Comparison of ENCODE assay signal across 12 cellular contexts in the genomic region with DNA sequence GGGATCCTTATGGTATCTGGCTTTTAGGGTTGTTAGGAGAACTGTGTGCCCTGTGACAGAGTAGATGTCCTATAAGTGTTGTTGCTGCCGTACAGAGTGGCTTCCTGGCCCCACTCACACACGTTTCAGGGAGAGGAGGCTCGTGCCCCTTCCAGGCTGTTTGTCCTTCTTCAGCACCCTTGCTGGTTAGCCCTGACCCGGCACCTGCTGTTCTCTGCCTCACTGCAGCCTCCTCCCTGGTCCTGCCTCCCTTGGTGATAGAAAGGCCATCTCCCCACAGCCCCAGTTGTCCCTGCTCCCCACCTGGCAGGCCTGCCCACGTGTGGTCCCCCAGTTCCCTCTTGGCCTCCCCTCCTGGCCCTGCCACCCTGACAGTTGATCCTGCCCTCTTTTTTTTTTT. TPM values are rescaled to one million over a fixed set of nuclear protein-coding genes. Genes with fewer than 3 reads are reported as not detected.
DNase-seq lines count a peak whose midpoint lies in the region; ATAC-seq and TF ChIP-seq lines count a peak whose summit lies in the region.
"Had no signal": no experiment of that assay in that cellular context is flagged by ENCODE, and none has a peak within 500 bp of the region (broad histone marks: within the 10 kb centered on the region; RNA-seq: fewer than 3 reads in every experiment).

No MANE protein-coding gene starts in this region.

- H3T11ph ChIP-seq in H9 (ENCODE audit: low read length), result no peak overlapping the region

- H3K4me1 ChIP-seq in H9 (ENCODE audit: insufficient read depth, low read length), result peaks cover 7% of the 10 kb centered on the region; the same call in 1 of the 2 replicates

- no peaks in the 10 kb centered on the region for H3K9me2 ChIP-seq in neural cell (ENCODE audit: insufficient read depth, low read length)

- no peak for DNase-seq in CD4-positive, alpha-beta T cell
- DNase-seq in H9 (no peak), OCI-M1 (lab: John Stamatoyannopoulos, UW) (no peak)
- no peak for DNase-seq in central memory CD8-positive, alpha-beta T cell (ENCODE audit: low spot score in 2 of 2)
- no peak for DNase-seq in activated naive CD4-positive, alpha-beta T cell treated with anti-CD3 and anti-CD28 coated beads, Interleukin-2, amount 10 ng/mL, durations not matched to agents 7 days and 5 days
- no peak for DNase-seq in stimulated activated effector memory CD8-positive, alpha-beta T cell treated with anti-CD3 and anti-CD28 coated beads, Interleukin-12 subunit alpha, Interleukin-12 subunit beta, amount 100 ng/mL, for 72 hours (ENCODE audit: low spot score in 2 of 2)
- DNase-seq in activated T-cell treated with anti-CD3 and anti-CD28 coated beads, Interleukin-2, amount 50 U/mL, for 72 hours, result no peak
- DNase-seq: GF-D8; NCI-H2029 treated with DMSO at 0.1 percent for 48 hours; stimulated activated CD4-positive, alpha-beta T cell treated with anti-CD3 and anti-CD28 coated beads, Interleukin-2, amount 100 ng/mL, for 48 hours had no signal

- H3K4ac ChIP-seq in H9 (ENCODE audit: low read depth, low read length), result no peak overlapping the region

- no peak for ATAC-seq in CD4-positive, alpha-beta T cell (ENCODE audit: poor library complexity)
- no peak for ATAC-seq in central memory CD8-positive, alpha-beta T cell (replicated peaks; ENCODE audit: extremely low read depth, poor library complexity, severe bottlenecking)
- no peak for ATAC-seq in stimulated activated effector memory CD8-positive, alpha-beta T cell treated with anti-CD3 and anti-CD28 coated beads, Interleukin-12 subunit alpha, Interleukin-12 subunit beta, amount 100 ng/mL, for 72 hours
- ATAC-seq in activated T-cell treated with anti-CD3 and anti-CD28 coated beads, Interleukin-2, amount 50 U/mL, for 72 hours (replicated peaks in 1 of 2), result no peak
- ATAC-seq: activated CD4-positive, CD25-positive, alpha-beta regulatory T cell treated with anti-CD3 and anti-CD28 coated beads, Interleukin-2, amount 50 U/mL, for 24 hours had no signal

- H2BK12ac ChIP-seq in H9 (ENCODE audit: insufficient read length, low read depth, low read length), result no peak overlapping the region

- no peaks in the 10 kb centered on the region for H4K20me1 ChIP-seq in H9 (ENCODE audit: control insufficient read depth, insufficient read depth, insufficient read length)
- H4K20me1 ChIP-seq in neural cell (ENCODE audit: insufficient read depth), result peaks cover 26% of the 10 kb centered on the region

- no peaks in the 10 kb centered on the region for H3K9me3 ChIP-seq in CD4-positive, alpha-beta T cell (ENCODE audit: control insufficient read depth, low read length)
- H3K9me3 ChIP-seq in H9 (ENCODE audit: control insufficient read depth, low read depth, low read length) (no peaks in the 10 kb centered on the region), neural cell (ENCODE audit: low read length) (no peaks in the 10 kb centered on the region)

- peaks cover 4% of the 10 kb centered on the region for H3K27me3 Mint-ChIP-seq in CD4-positive, alpha-beta T cell
- peaks cover 36% of the 10 kb centered on the region for H3K27me3 Mint-ChIP-seq in H9 (ENCODE audit: low read depth)
- no peaks in the 10 kb centered on the region for H3K27me3 Mint-ChIP-seq in central memory CD8-positive, alpha-beta T cell
- H3K27me3 Mint-ChIP-seq in activated naive CD4-positive, alpha-beta T cell treated with anti-CD3 and anti-CD28 coated beads, Interleukin-2, amount 10 ng/mL, durations not matched to agents 7 days and 5 days, result peaks cover 89% of the 10 kb centered on the region
- H3K27me3 Mint-ChIP-seq in activated T-cell treated with anti-CD3 and anti-CD28 coated beads, Interleukin-2, amount 50 U/mL, for 72 hours (ENCODE audit: low read depth), result peaks cover 31% of the 10 kb centered on the region

- no peak overlapping the region for H4K91ac ChIP-seq in H9 (ENCODE audit: insufficient read length, low read depth, low read length)

- CTCF ChIA-PET in CD4-positive, alpha-beta T cell (lab: Charles Lee), result interaction anchor here (1.7 kb wide), 1 partner anchor 85 kb away, joined by 5 read pairs; no protein-coding TSS in a partner anchor
- CTCF ChIA-PET in activated naive CD4-positive, alpha-beta T cell treated with anti-CD3 and anti-CD28 coated beads, Interleukin-2, amount 10 ng/mL, durations not matched to agents 7 days and 5 days (lab: Charles Lee), result interaction anchor here (1.9 kb wide), 1 partner anchor 110 kb away, joined by 7 read pairs; no protein-coding TSS in a partner anchor

- H2BK20ac ChIP-seq in H9 (ENCODE audit: low read depth, low read length, poor library complexity, severe bottlenecking), result no peak overlapping the region

- no peak for TF ChIP-seq CTCF in CD4-positive, alpha-beta T cell (IDR thresholded peaks at IDR 0.05)
- TF ChIP-seq CTCF in H9 (conservative IDR thresholded peaks at IDR 0.05), result no peak
- TF ChIP-seq CTCF in neural cell (IDR thresholded peaks at IDR 0.05; ENCODE audit: poor library complexity, severe bottlenecking), result no peak

- peak overlapping the region; percentile 98 for H3K4me3 ChIP-seq in neural cell (ENCODE audit: low read length)

- no CpG with 5 or more reads among the region's 5 CpGs for WGBS in H9 (ENCODE audit: extremely low coverage, insufficient read length, low lambda C conversion rate)

- H3K4me1 Mint-ChIP-seq in CD4-positive, alpha-beta T cell (ENCODE audit: low read depth), result peaks cover 25% of the 10 kb centered on the region
- peaks cover 43 to 49% of the 10 kb centered on the region in 2 experiments for H3K4me1 Mint-ChIP-seq in H9
- peaks cover 30% of the 10 kb centered on the region for H3K4me1 Mint-ChIP-seq in central memory CD8-positive, alpha-beta T cell
- H3K4me1 Mint-ChIP-seq in activated naive CD4-positive, alpha-beta T cell treated with anti-CD3 and anti-CD28 coated beads, Interleukin-2, amount 10 ng/mL, durations not matched to agents 7 days and 5 days, result peaks cover 22% of the 10 kb centered on the region
- H3K4me1 Mint-ChIP-seq in stimulated activated effector memory CD8-positive, alpha-beta T cell treated with anti-CD3 and anti-CD28 coated beads, Interleukin-12 subunit alpha, Interleukin-12 subunit beta, amount 100 ng/mL, for 72 hours, result peaks cover 38% of the 10 kb centered on the region
- peaks cover 13% of the 10 kb centered on the region for H3K4me1 Mint-ChIP-seq in activated T-cell treated with anti-CD3 and anti-CD28 coated beads, Interleukin-2, amount 50 U/mL, for 72 hours (ENCODE audit: low read depth)

- intact Hi-C loops in CD4-positive, alpha-beta T cell (cut with DNase I, micrococcal nuclease), result loop anchor here in 1 of 2 experiments (5.0 to 10.0 kb wide), 2 partner anchors 113 to 204 kb away; no protein-coding TSS in a partner anchor

- H3K4me2 ChIP-seq in H9 (ENCODE audit: insufficient read depth, insufficient read length, low read length) (peak overlapping the region; percentile 74), neural cell (ENCODE audit: low read length) (peak overlapping the region; percentile 99)

- H3K36me3 Mint-ChIP-seq in CD4-positive, alpha-beta T cell (ENCODE audit: low read depth), result no peaks in the 10 kb centered on the region
- H3K36me3 Mint-ChIP-seq in H9 (ENCODE audit: insufficient read depth in 1 of 3, low read depth in 3 of 3), result peaks cover 5 to 12% (median 10%) of the 10 kb centered on the region in 3 experiments; a peak in 6 of 7 replicates
- H3K36me3 Mint-ChIP-seq in central memory CD8-positive, alpha-beta T cell (ENCODE audit: insufficient read depth), result no peaks in the 10 kb centered on the region
- no peaks in the 10 kb centered on the region for H3K36me3 Mint-ChIP-seq in activated naive CD4-positive, alpha-beta T cell treated with anti-CD3 and anti-CD28 coated beads, Interleukin-2, amount 10 ng/mL, durations not matched to agents 7 days and 5 days
- peaks cover 7% of the 10 kb centered on the region for H3K36me3 Mint-ChIP-seq in stimulated activated effector memory CD8-positive, alpha-beta T cell treated with anti-CD3 and anti-CD28 coated beads, Interleukin-12 subunit alpha, Interleukin-12 subunit beta, amount 100 ng/mL, for 72 hours
- no peaks in the 10 kb centered on the region for H3K36me3 Mint-ChIP-seq in activated T-cell treated with anti-CD3 and anti-CD28 coated beads, Interleukin-2, amount 50 U/mL, for 72 hours (ENCODE audit: insufficient read depth in 2 of 2)

- no peak overlapping the region for H3K14ac ChIP-seq in H9 (ENCODE audit: insufficient read depth, low read length)

- peak overlapping the region; percentile 67 for H3K4me3 Mint-ChIP-seq in CD4-positive, alpha-beta T cell
- peak overlapping the region in 1 of 2 experiments; percentile 76; a peak in 2 of 5 replicates for H3K4me3 Mint-ChIP-seq in H9
- peak overlapping the region; percentile 9 for H3K4me3 Mint-ChIP-seq in central memory CD8-positive, alpha-beta T cell
- H3K4me3 Mint-ChIP-seq in activated naive CD4-positive, alpha-beta T cell treated with anti-CD3 and anti-CD28 coated beads, Interleukin-2, amount 10 ng/mL, durations not matched to agents 7 days and 5 days, result no peak overlapping the region
- H3K4me3 Mint-ChIP-seq in stimulated activated effector memory CD8-positive, alpha-beta T cell treated with anti-CD3 and anti-CD28 coated beads, Interleukin-12 subunit alpha, Interleukin-12 subunit beta, amount 100 ng/mL, for 72 hours, result no peak overlapping the region
- no peak overlapping the region for H3K4me3 Mint-ChIP-seq in activated T-cell treated with anti-CD3 and anti-CD28 coated beads, Interleukin-2, amount 50 U/mL, for 72 hours

- no peaks in the 10 kb centered on the region for H3K27me3 ChIP-seq in CD4-positive, alpha-beta T cell (ENCODE audit: control insufficient read depth, insufficient read depth, low read length)
- no peaks in the 10 kb centered on the region for H3K27me3 ChIP-seq in H9 (ENCODE audit: insufficient read depth, low read length)
- no peaks in the 10 kb centered on the region for H3K27me3 ChIP-seq in neural cell (ENCODE audit: insufficient read depth, low read depth, low read length)

- no peaks in the 10 kb centered on the region for H3F3A ChIP-seq in neural cell (ENCODE audit: insufficient read depth, low read length, poor library complexity, severe bottlenecking)

- H3K56ac ChIP-seq in H9 (ENCODE audit: insufficient read length, low read depth, low read length), result no peak overlapping the region

- no peak overlapping the region for H2BK15ac ChIP-seq in H9 (ENCODE audit: low read depth, low read length)

- no peaks in the 10 kb centered on the region for H3K9me3 Mint-ChIP-seq in CD4-positive, alpha-beta T cell
- H3K9me3 Mint-ChIP-seq in H9, result 0 out of 5 replicates have a peak, but pooled peaks cover 0 to 3% of the 10 kb centered on the region in 2 experiments
- H3K9me3 Mint-ChIP-seq in central memory CD8-positive, alpha-beta T cell, result no peaks in the 10 kb centered on the region
- H3K9me3 Mint-ChIP-seq in activated naive CD4-positive, alpha-beta T cell treated with anti-CD3 and anti-CD28 coated beads, Interleukin-2, amount 10 ng/mL, durations not matched to agents 7 days and 5 days, result no peaks in the 10 kb centered on the region
- no peaks in the 10 kb centered on the region for H3K9me3 Mint-ChIP-seq in stimulated activated effector memory CD8-positive, alpha-beta T cell treated with anti-CD3 and anti-CD28 coated beads, Interleukin-12 subunit alpha, Interleukin-12 subunit beta, amount 100 ng/mL, for 72 hours
- H3K9me3 Mint-ChIP-seq in activated T-cell treated with anti-CD3 and anti-CD28 coated beads, Interleukin-2, amount 50 U/mL, for 72 hours, result no peaks in the 10 kb centered on the region

- no peak overlapping the region for H3K27ac Mint-ChIP-seq in CD4-positive, alpha-beta T cell
- peak overlapping the region in 1 of 3 experiments; percentile 44; a peak in 2 of 7 replicates for H3K27ac Mint-ChIP-seq in H9
- no peak overlapping the region for H3K27ac Mint-ChIP-seq in central memory CD8-positive, alpha-beta T cell (ENCODE audit: low read depth)
- no peak overlapping the region for H3K27ac Mint-ChIP-seq in activated naive CD4-positive, alpha-beta T cell treated with anti-CD3 and anti-CD28 coated beads, Interleukin-2, amount 10 ng/mL, durations not matched to agents 7 days and 5 days
- H3K27ac Mint-ChIP-seq in stimulated activated effector memory CD8-positive, alpha-beta T cell treated with anti-CD3 and anti-CD28 coated beads, Interleukin-12 subunit alpha, Interleukin-12 subunit beta, amount 100 ng/mL, for 72 hours, result no peak overlapping the region
- no peak overlapping the region for H3K27ac Mint-ChIP-seq in activated T-cell treated with anti-CD3 and anti-CD28 coated beads, Interleukin-2, amount 50 U/mL, for 72 hours

- peaks cover 4% of the 10 kb centered on the region for H3K79me1 ChIP-seq in H9 (ENCODE audit: insufficient read depth, low read depth, low read length, poor library complexity, severe bottlenecking)

- no peak overlapping the region for H3K27ac ChIP-seq in CD4-positive, alpha-beta T cell (ENCODE audit: low read depth, low read length)
- no peak overlapping the region for H3K27ac ChIP-seq in H9 (ENCODE audit: insufficient read length, low read depth, low read length)
- H3K27ac ChIP-seq in neural cell (ENCODE audit: low read length), result no peak overlapping the region

- no peak overlapping the region for H3K18ac ChIP-seq in H9 (ENCODE audit: insufficient read length, low read depth, low read length)

- peaks cover 12% of the 10 kb centered on the region for H3K23me2 ChIP-seq in H9 (ENCODE audit: insufficient read length, low read depth, low read length, poor library complexity, severe bottlenecking)

- H3K79me2 ChIP-seq in H9 (ENCODE audit: insufficient read depth, low read length) (peaks cover 23% of the 10 kb centered on the region; the same call in 1 of the 2 replicates), neural cell (replicated peaks; ENCODE audit: insufficient read depth, low read length) (peaks cover 72% of the 10 kb centered on the region)

- no peak overlapping the region for H2AK5ac ChIP-seq in H9 (ENCODE audit: insufficient read length, low read length)

- no peak overlapping the region for H2BK120ac ChIP-seq in H9 (ENCODE audit: low read depth, low read length, poor library complexity, severe bottlenecking)

- no peak overlapping the region for H3K9ac ChIP-seq in H9 (ENCODE audit: extremely low read depth, insufficient read length, low read length)
- peak overlapping the region; percentile 93 for H3K9ac ChIP-seq in neural cell (ENCODE audit: low read length)

- no peak for TF ChIP-seq EP300 in neural cell (conservative IDR thresholded peaks at IDR 0.05; ENCODE audit: poor library complexity, severe bottlenecking)

- no peak overlapping the region for H3K23ac ChIP-seq in H9 (ENCODE audit: insufficient read length, low read depth, low read length)

- TF ChIP-seq RAD21 in neural cell (conservative IDR thresholded peaks at IDR 0.05), result no peak

- no peak overlapping the region for H4K5ac ChIP-seq in H9 (ENCODE audit: insufficient read length, low read depth, low read length)

- no peak overlapping the region for H4K8ac ChIP-seq in H9 (replicated peaks; ENCODE audit: insufficient read length, low read depth, low read length)

- no peak overlapping the region for H2BK5ac ChIP-seq in H9 (ENCODE audit: insufficient read length, low read length)

- no peaks in the 10 kb centered on the region for H3K36me3 ChIP-seq in neural cell (ENCODE audit: insufficient read depth, low read length)

- POLR2A ChIA-PET in CD4-positive, alpha-beta T cell (lab: Charles Lee), result no interaction called here

- H2AFZ ChIP-seq in H9 (ENCODE audit: low read length) (no peak overlapping the region), neural cell (ENCODE audit: low read depth, low read length) (no peak overlapping the region)

RNA-seq across cellular contexts. Expression of gene CLIP2, which starts 2.3 kb away (rescaled TPM):
- 1 to 10 TPM; 2.4 to 2.7 TPM for total RNA-seq in CD4-positive, alpha-beta T cell
- total RNA-seq in H9 (2021), result 21.6 and 22.5 TPM in 2 replicates
- polyA plus RNA-seq in neural cell, result 25.7 and 38.9 TPM in 2 replicates
- 130 and 161 TPM in 2 replicates for polyA minus RNA-seq in neural cell
- total RNA-seq in activated T-cell treated with anti-CD3 and anti-CD28 coated beads, Interleukin-2, amount 50 U/mL, for 72 hours, result 1 to 10 TPM; 2.4 to 3.2 TPM

RNA-seq across cellular contexts. Expression of gene RFC2, which starts 37.3 kb away (rescaled TPM):
- 1 to 10 TPM; 8.5 to 9.6 TPM for total RNA-seq in CD4-positive, alpha-beta T cell
- total RNA-seq in H9 (2021), result 73.6 and 76.6 TPM in 2 replicates
- 20.9 and 35.3 TPM in 2 replicates for polyA plus RNA-seq in neural cell
- 22.7 and 23.4 TPM in 2 replicates for polyA minus RNA-seq in neural cell
- total RNA-seq in activated T-cell treated with anti-CD3 and anti-CD28 coated beads, Interleukin-2, amount 50 U/mL, for 72 hours, result 10 to 100 TPM; 62.9 to 95.3 TPM

Comparison
In these comparisons a context has a peak if more than half of its experiments do, and no peak if none do; other contexts are left out.
1. H3K4me3 Mint-ChIP-seq: peak in CD4-positive, alpha-beta T cell (single experiment) and central memory CD8-positive, alpha-beta T cell (single experiment); none in activated naive CD4-positive, alpha-beta T cell treated with anti-CD3 and anti-CD28 coated beads, Interleukin-2, amount 10 ng/mL, durations not matched to agents 7 days and 5 days (single experiment), stimulated activated effector memory CD8-positive, alpha-beta T cell treated with anti-CD3 and anti-CD28 coated beads, Interleukin-12 subunit alpha, Interleukin-12 subunit beta, amount 100 ng/mL, for 72 hours (single experiment) and activated T-cell treated with anti-CD3 and anti-CD28 coated beads, Interleukin-2, amount 50 U/mL, for 72 hours (0 of 2).